14 cellular contexts compared by ENCODE assay signal in the genomic region with DNA sequence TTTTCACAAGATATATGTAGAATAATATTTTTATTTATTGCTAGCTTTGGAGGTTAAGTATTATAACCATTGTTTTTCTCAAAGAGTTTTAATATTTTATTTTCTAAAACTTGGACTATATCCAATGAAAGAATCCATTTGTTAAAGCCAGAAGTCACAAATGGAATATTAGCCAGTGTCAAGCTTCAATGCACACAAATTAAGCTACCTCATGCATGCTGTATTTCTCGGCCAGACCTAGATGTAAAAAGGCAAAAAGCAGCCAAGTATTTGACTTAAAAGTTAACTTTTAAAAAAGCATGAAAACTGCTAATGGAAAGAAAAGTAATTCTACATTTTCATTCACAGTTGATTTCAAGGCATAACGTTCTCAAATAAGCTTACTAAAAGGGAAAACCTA.
DNase-seq lines count a peak whose midpoint lies in the region; ATAC-seq and TF ChIP-seq lines count a peak whose summit lies in the region.
"Had no signal": no experiment of that assay in that cellular context is flagged by ENCODE, and none has a peak within 500 bp of the region (broad histone marks: within the 10 kb centered on the region; RNA-seq: fewer than 3 reads in every experiment).

No MANE protein-coding gene starts in this region.

- peak overlapping the region; percentile 41 for H3K4me3 ChIP-seq in SU-DHL-6 (ENCODE audit: insufficient read depth, low read length, poor library complexity, severe bottlenecking)
- H3K4me3 ChIP-seq: breast epithelium had no signal

- H3K36me3 ChIP-seq in SU-DHL-6 (ENCODE audit: low read length): no peaks in the 10 kb centered on the region
- H3K36me3 ChIP-seq: breast epithelium, neutrophil had no signal

- no peaks in the 10 kb centered on the region for H3K27me3 Mint-ChIP-seq in activated naive CD8-positive, alpha-beta T cell treated with anti-CD3 and anti-CD28 coated beads for 36 hours

- H3K9me3 ChIP-seq in SU-DHL-6 (ENCODE audit: insufficient read depth, low read length): no peaks in the 10 kb centered on the region; the same call in 1 of the 2 replicates
- H3K9me3 ChIP-seq: breast epithelium, neutrophil had no signal

- H3K4me3 Mint-ChIP-seq in activated naive CD8-positive, alpha-beta T cell treated with anti-CD3 and anti-CD28 coated beads for 36 hours: no peak overlapping the region

- no peaks in the 10 kb centered on the region for H3F3A ChIP-seq in SU-DHL-6 (ENCODE audit: insufficient read depth)

- H3K27ac Mint-ChIP-seq in activated naive CD8-positive, alpha-beta T cell treated with anti-CD3 and anti-CD28 coated beads for 36 hours: no peak overlapping the region

- peak overlapping the region; percentile 85 for H3K4me2 ChIP-seq in SU-DHL-6 (ENCODE audit: low read depth, low read length, poor library complexity, severe bottlenecking)
- H3K4me2 ChIP-seq: KMS-11 had no signal

- H4K20me1 ChIP-seq in SU-DHL-6 (ENCODE audit: low read depth, low read length): no peaks in the 10 kb centered on the region

- no peaks in the 10 kb centered on the region for H3K79me2 ChIP-seq in SU-DHL-6 (ENCODE audit: insufficient read depth, low read length)

- H3K27ac ChIP-seq in SU-DHL-6 (ENCODE audit: low read depth, low read length): peak overlapping the region; percentile 68
- no peak overlapping the region for H3K27ac ChIP-seq in substantia nigra (ENCODE audit: low read depth, low read length, poor library complexity, severe bottlenecking)
- H3K27ac ChIP-seq: breast epithelium, KMS-11, neutrophil had no signal

- no peaks in the 10 kb centered on the region for H3K4me1 Mint-ChIP-seq in activated naive CD8-positive, alpha-beta T cell treated with anti-CD3 and anti-CD28 coated beads for 36 hours

- H3K9me3 Mint-ChIP-seq in activated naive CD8-positive, alpha-beta T cell treated with anti-CD3 and anti-CD28 coated beads for 36 hours: peaks cover 4% of the 10 kb centered on the region

- H3K36me3 Mint-ChIP-seq in activated naive CD8-positive, alpha-beta T cell treated with anti-CD3 and anti-CD28 coated beads for 36 hours: no peaks in the 10 kb centered on the region

- ATAC-seq in GM18511 (IDR thresholded peaks at IDR 0.05; ENCODE audit: unreplicated experiment): peak; percentile 46
- peak; percentile 25 for ATAC-seq in GM21576 (IDR thresholded peaks at IDR 0.05; ENCODE audit: unreplicated experiment)
- ATAC-seq in HG03097 (IDR thresholded peaks at IDR 0.05; ENCODE audit: low FRiP score, unreplicated experiment): peak; percentile 21

- POLR2A ChIA-PET in GM10248 (lab: Yijun Ruan, JAX): no interaction called here

- 0 out of 2 replicates have a peak overlapping the region, but pooled peaks have one; percentile 22 for H3K9ac ChIP-seq in SU-DHL-6 (ENCODE audit: low read length)
- H3K9ac ChIP-seq: KMS-11 had no signal

- TF ChIP-seq CTCF in SU-DHL-6 (IDR thresholded peaks at IDR 0.05; ENCODE audit: insufficient read depth, low read length, poor library complexity, severe bottlenecking) (no peak), GM10248 (IDR thresholded peaks at IDR 0.05; ENCODE audit: control extremely low read depth, extremely low read depth, low read depth, missing control alignments) (no peak)

- DNase-seq in substantia nigra (lab: John Stamatoyannopoulos, UW): no peak
- no peak for DNase-seq in stimulated activated naive CD4-positive, alpha-beta T cell (lab: John Stamatoyannopoulos, UW)
- DNase-seq in GM10248 (ENCODE audit: extremely low spot score): no peak
- no peak for DNase-seq in activated naive CD8-positive, alpha-beta T cell treated with anti-CD3 and anti-CD28 coated beads for 36 hours
- DNase-seq: activated effector memory CD4-positive, alpha-beta T cell treated with anti-CD3 and anti-CD28 coated beads, Interleukin-2, amount 50 U/mL, for 16 hours; head of caudate nucleus; mammary epithelial cell had no signal

- peak overlapping the region; percentile 98 for H2AFZ ChIP-seq in SU-DHL-6 (ENCODE audit: low read depth, low read length, severe bottlenecking)

- H3K9me2 ChIP-seq in SU-DHL-6 (replicated peaks; ENCODE audit: insufficient read depth, low read length): no peaks in the 10 kb centered on the region

- no peaks in the 10 kb centered on the region for H3K27me3 ChIP-seq in SU-DHL-6 (ENCODE audit: low read length)
- H3K27me3 ChIP-seq: breast epithelium, neutrophil had no signal

- CTCF ChIA-PET in GM10248 (lab: Yijun Ruan, JAX): no interaction called here
